Comparison of ENCODE assay signal across 9 cellular contexts in genomic region chr11:63866211-63866610, GRCh38. TPM values are rescaled to one million over a fixed set of nuclear protein-coding genes. Genes with fewer than 3 reads are reported as not detected.
DNase-seq lines count a peak whose midpoint lies in the region; TF ChIP-seq lines count a peak whose summit lies in the region.
"Had no signal": no experiment of that assay in that cellular context is flagged by ENCODE, and none has a peak within 500 bp of the region (broad histone marks: within the 10 kb centered on the region; RNA-seq: fewer than 3 reads in every experiment).

No MANE protein-coding gene starts in this region.

- H3K9me3 ChIP-seq in SK-N-MC (ENCODE audit: low read depth, low read length) (no peaks in the 10 kb centered on the region), thymus (ENCODE audit: control insufficient read depth) (no peaks in the 10 kb centered on the region)
- H3K9me3 ChIP-seq: heart left ventricle had no signal

- DNase-seq in EH (ENCODE audit: low read depth): peak; percentile 62
- DNase-seq in HEK293T (ENCODE audit: extremely low spot score): no peak
- DNase-seq in SK-N-MC (ENCODE audit: low read depth, low spot score): peak; percentile 44
- DNase-seq in activated naive CD4-positive, alpha-beta T cell treated with anti-CD3 and anti-CD28 coated beads for 36 hours: peak; percentile 97
- peak; percentile 79 for DNase-seq in mucosa of gallbladder (ENCODE audit: low spot score)
- DNase-seq in germinal center (ENCODE audit: low spot score): no peak
- no peak for DNase-seq in NCI-H748 treated with DMSO at 0.1 percent for 48 hours (lab: John Stamatoyannopoulos, UW)

- no peak overlapping the region for H3K9ac ChIP-seq in SK-N-MC (ENCODE audit: insufficient read length)

- H3K4me3 ChIP-seq in SK-N-MC (0 out of 2 replicates have a peak overlapping the region, but pooled peaks have one; percentile 6), thymus (ENCODE audit: low read length) (no peak overlapping the region)
- H3K4me3 ChIP-seq: heart left ventricle had no signal

- POLR2A ChIA-PET in HEK293T (lab: Yijun Ruan, JAX): interaction anchor here (1.3 kb wide), 1 partner anchor 320 kb away, joined by 3 read pairs; the partner anchor contains the start of gene STIP1

- no peaks in the 10 kb centered on the region for H3K27me3 ChIP-seq in thymus (ENCODE audit: control insufficient read depth, insufficient read depth)
- H3K27me3 ChIP-seq: heart left ventricle had no signal

- no peak overlapping the region for H3K27ac Mint-ChIP-seq in activated naive CD4-positive, alpha-beta T cell treated with anti-CD3 and anti-CD28 coated beads for 36 hours

- intact Hi-C loops in activated naive CD4-positive, alpha-beta T cell treated with anti-CD3 and anti-CD28 coated beads for 36 hours (cut with micrococcal nuclease): loop anchor here (1.0 to 2.0 kb wide), 5 partner anchors 13 to 299 kb away; partner anchors contain the start of genes MARK2 and NAA40

- no peaks in the 10 kb centered on the region for H3K9me3 Mint-ChIP-seq in activated naive CD4-positive, alpha-beta T cell treated with anti-CD3 and anti-CD28 coated beads for 36 hours

- H3K36me3 ChIP-seq in SK-N-MC (ENCODE audit: insufficient read depth, low read length) (0 out of 2 replicates have a peak, but pooled peaks cover 5% of the 10 kb centered on the region), thymus (ENCODE audit: control insufficient read depth, insufficient read depth) (peaks cover 8% of the 10 kb centered on the region)

- WGBS in thymus: 43% methylated on average over 4 of the region's 4 CpGs

- H3K4me3 Mint-ChIP-seq in activated naive CD4-positive, alpha-beta T cell treated with anti-CD3 and anti-CD28 coated beads for 36 hours: peak overlapping the region; percentile 11

- H3K27me3 Mint-ChIP-seq in activated naive CD4-positive, alpha-beta T cell treated with anti-CD3 and anti-CD28 coated beads for 36 hours (ENCODE audit: low read depth): no peaks in the 10 kb centered on the region

- CTCF ChIA-PET in HEK293T (lab: Yijun Ruan, JAX): interaction anchor here (0.7 kb wide), 1 partner anchor 87 kb away, joined by 3 read pairs; no protein-coding TSS in a partner anchor
- CTCF ChIA-PET in activated naive CD4-positive, alpha-beta T cell treated with anti-CD3 and anti-CD28 coated beads for 36 hours (lab: Charles Lee): interaction anchor here (0.6 to 1.9 kb wide), 7 partner anchors 10 to 227 kb away, joined by 3 to 8 read pairs (median 4); no protein-coding TSS in a partner anchor

- peaks cover 80% of the 10 kb centered on the region for H3K4me1 Mint-ChIP-seq in activated naive CD4-positive, alpha-beta T cell treated with anti-CD3 and anti-CD28 coated beads for 36 hours (ENCODE audit: low read depth)

- peak overlapping the region; percentile 67 for H3K27ac ChIP-seq in SK-N-MC
- H3K27ac ChIP-seq in thymus (ENCODE audit: low read depth): peak overlapping the region; percentile 20

- H3K4me1 ChIP-seq in thymus (ENCODE audit: control insufficient read depth, insufficient read depth, low read length): peaks cover 39% of the 10 kb centered on the region

- H3K36me3 Mint-ChIP-seq in activated naive CD4-positive, alpha-beta T cell treated with anti-CD3 and anti-CD28 coated beads for 36 hours (ENCODE audit: low read depth): peaks cover 10% of the 10 kb centered on the region

TF ChIP-seq in HEK293T, 16 proteins besides CTCF, POLR2A, EP300 and RAD21:
- TF ChIP-seq ZNF384 (IDR thresholded peaks at IDR 0.05) (peak; percentile 66), FOXK2 (IDR thresholded peaks at IDR 0.05) (no peak), CTBP1 (IDR thresholded peaks at IDR 0.05; ENCODE audit: borderline replicate concordance) (no peak), FOXA1 (IDR thresholded peaks at IDR 0.05) (no peak), SP1 (IDR thresholded peaks at IDR 0.05) (no peak), ARNT (IDR thresholded peaks at IDR 0.05) (no peak)

RNA-seq across cellular contexts. Expression of gene MARK2, which starts 27.3 kb away (rescaled TPM):
- total RNA-seq in activated naive CD4-positive, alpha-beta T cell treated with anti-CD3 and anti-CD28 coated beads for 36 hours: 10 to 100 TPM; 15.8 to 17.6 TPM
- total RNA-seq in mucosa of gallbladder: 65.0 TPM
- polyA plus RNA-seq in thymus: 17.5 TPM

RNA-seq across cellular contexts. Expression of gene RCOR2, which starts 50.8 kb away (rescaled TPM):
- under 1 TPM; 0.17 to 0.19 TPM for total RNA-seq in activated naive CD4-positive, alpha-beta T cell treated with anti-CD3 and anti-CD28 coated beads for 36 hours
- total RNA-seq in mucosa of gallbladder: 2.7 TPM
- polyA plus RNA-seq in thymus: 0.87 TPM

RNA-seq across cellular contexts. Expression of gene SPINDOC, which starts 53.0 kb away (rescaled TPM):
- total RNA-seq in activated naive CD4-positive, alpha-beta T cell treated with anti-CD3 and anti-CD28 coated beads for 36 hours: 10 to 100 TPM; 15.3 to 15.4 TPM
- total RNA-seq in mucosa of gallbladder: 19.6 TPM
- 11.7 TPM for polyA plus RNA-seq in thymus

Comparison
In these comparisons a context has a peak if more than half of its experiments do, and no peak if none do; other contexts are left out.
1. DNase-seq: peak in EH (single experiment), SK-N-MC (single experiment), activated naive CD4-positive, alpha-beta T cell treated with anti-CD3 and anti-CD28 coated beads for 36 hours (single experiment) and mucosa of gallbladder (single experiment); none in HEK293T (single experiment), germinal center (single experiment) and NCI-H748 treated with DMSO at 0.1 percent for 48 hours (single experiment).